21 cellular contexts compared by ENCODE assay signal in the genomic region with DNA sequence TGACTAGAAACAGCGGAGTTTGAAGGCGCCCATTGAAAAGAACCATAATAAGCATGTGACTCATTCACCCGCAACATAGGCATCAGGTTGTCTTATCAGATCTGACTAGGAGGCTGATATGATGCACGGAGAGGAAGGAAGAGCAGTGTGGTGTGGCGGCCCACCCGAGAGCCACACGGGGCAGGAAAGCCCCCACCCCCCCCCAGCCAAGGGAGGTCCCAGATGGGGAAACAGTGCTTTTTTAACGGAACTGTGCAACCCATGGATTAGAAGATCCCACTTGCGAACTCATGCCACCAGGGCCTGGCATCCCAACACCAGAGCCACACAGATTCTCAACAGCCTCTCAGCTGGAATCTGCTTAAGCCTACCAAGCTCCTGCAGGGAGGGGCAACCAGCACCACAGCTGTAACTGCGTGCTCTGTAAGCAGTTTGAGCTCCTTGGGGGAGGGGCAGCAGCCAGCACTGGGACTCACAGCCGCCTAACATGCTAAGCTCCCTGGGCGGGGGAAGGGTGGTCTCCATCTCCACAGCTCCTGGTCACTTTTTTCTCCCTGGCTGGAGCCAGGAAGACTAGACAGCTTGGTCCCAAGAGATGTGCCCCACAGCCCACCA.
DNase-seq lines count a peak whose midpoint lies in the region; ATAC-seq, FAIRE-seq and TF ChIP-seq lines count a peak whose summit lies in the region.
"Had no signal": no experiment of that assay in that cellular context is flagged by ENCODE, and none has a peak within 500 bp of the region (broad histone marks: within the 10 kb centered on the region; RNA-seq: fewer than 3 reads in every experiment).

No MANE protein-coding gene starts in this region.

- WGBS in mesodermal cell (ENCODE audit: insufficient coverage in 2 of 2), 2 experiments, result 78 to 82% methylated on average over 4 to 7 of the region's 12 CpGs

- TF ChIP-seq POLR2A in NB4 (IDR thresholded peaks at IDR 0.05; ENCODE audit: extremely low read depth, insufficient read length), result no peak

- no peak for TF ChIP-seq CTCF in NB4 (IDR thresholded peaks at IDR 0.05; ENCODE audit: low read depth, low read length)
- no peak for TF ChIP-seq CTCF in choroid plexus epithelial cell (conservative IDR thresholded peaks at IDR 0.05; ENCODE audit: low read depth, low read length)
- no peak for TF ChIP-seq CTCF in dorsolateral prefrontal cortex (IDR thresholded peaks at IDR 0.05 in 54 of 56, conservative IDR thresholded peaks at IDR 0.05 in 2 of 56; ENCODE audit: low read depth in 1 of 56, partially characterized antibody in 56 of 56)

- H3K36me3 ChIP-seq in mesodermal cell (ENCODE audit: control insufficient read depth, insufficient read depth, low read length), result no peaks in the 10 kb centered on the region
- H3K36me3 ChIP-seq: esophagus squamous epithelium, left ventricle myocardium inferior, thoracic aorta had no signal

- peak; percentile 43 for ATAC-seq in GM18868 (IDR thresholded peaks at IDR 0.05; ENCODE audit: unreplicated experiment)

- H3K4me1 ChIP-seq in mesodermal cell (ENCODE audit: control insufficient read depth, insufficient read depth, low read length, poor library complexity, severe bottlenecking), result peaks cover 10% of the 10 kb centered on the region
- H3K4me1 ChIP-seq: esophagus squamous epithelium, left ventricle myocardium inferior, parathyroid adenoma had no signal

- peak overlapping the region; percentile 16 for H3K27ac ChIP-seq in mesodermal cell (ENCODE audit: low read depth, low read length, severe bottlenecking)
- H3K27ac ChIP-seq in dorsolateral prefrontal cortex, result no peak overlapping the region
- H3K27ac ChIP-seq: esophagus squamous epithelium, left ventricle myocardium inferior, parathyroid adenoma, thoracic aorta had no signal

- intact Hi-C loops in dorsolateral prefrontal cortex (cut with DNase I), result no loop called here

- H3K4me3 ChIP-seq in NB4 (ENCODE audit: low read depth, low read length) (no peak overlapping the region), choroid plexus epithelial cell (ENCODE audit: low read depth, low read length) (no peak overlapping the region), mesodermal cell (ENCODE audit: extremely low read depth, insufficient read depth, low read length, poor library complexity, severe bottlenecking) (no peak overlapping the region), dorsolateral prefrontal cortex (no peak overlapping the region)
- H3K4me3 ChIP-seq: esophagus squamous epithelium, left ventricle myocardium inferior, thoracic aorta had no signal

- H3K27me3 ChIP-seq in dorsolateral prefrontal cortex, result no peaks in the 10 kb centered on the region
- H3K27me3 ChIP-seq: esophagus squamous epithelium had no signal

- DNase-seq in NB4 (ENCODE audit: low read depth) (peak; percentile 76), choroid plexus epithelial cell (ENCODE audit: low read depth) (peak; percentile 23), kidney glomerular epithelial cell (lab: John Stamatoyannopoulos, UW) (no peak), dorsolateral prefrontal cortex (no peak), CD1c-positive myeloid dendritic cell (ENCODE audit: extremely low spot score) (no peak), RCC 7860 (ENCODE audit: low spot score) (no peak)
- DNase-seq: activated CD4-positive, CD25-positive, alpha-beta regulatory T cell treated with anti-CD3 and anti-CD28 coated beads, Interleukin-2, amount 50 U/mL, for 72 hours; activated CD8-positive, alpha-beta memory T cell treated with anti-CD3 and anti-CD28 coated beads, Interleukin-2, amount 50 U/mL, for 48 hours; activated naive CD4-positive, alpha-beta T cell treated with anti-CD3 and anti-CD28 coated beads, Interleukin-2, amount 10 ng/mL, durations not matched to agents 7 days and 5 days; DMS 273 treated with DMSO at 0.1 percent for 48 hours; esophagus squamous epithelium; hippocampal formation; IMR-90; left ventricle myocardium inferior; NK-92 treated with Interleukin-12 subunit alpha and Interleukin-12 subunit beta, amount 100 ng/mL, for 24 hours; Right ventricle myocardium superior; stimulated activated CD4-positive, alpha-beta T cell treated with anti-CD3 and anti-CD28 coated beads, Interleukin-4, amount 100 ng/mL, for 4 hours had no signal

- H3K9me3 ChIP-seq in mesodermal cell (ENCODE audit: control insufficient read depth, low read length), result no peaks in the 10 kb centered on the region
- H3K9me3 ChIP-seq: esophagus squamous epithelium, thoracic aorta had no signal

- no peak for FAIRE-seq in RCC 7860 (lab: Jason Lieb, UNC)

Comparison
In these comparisons a context has a peak if more than half of its experiments do, and no peak if none do; other contexts are left out.
1. DNase-seq: peak in NB4 (single experiment) and choroid plexus epithelial cell (single experiment); none in kidney glomerular epithelial cell (single experiment), dorsolateral prefrontal cortex (0 of 10), CD1c-positive myeloid dendritic cell (single experiment) and RCC 7860 (single experiment).